ENCODE assay signal across 13 cellular contexts in genomic region chr3:42492508-42493080, GRCh38. TPM values are rescaled to one million over a fixed set of nuclear protein-coding genes. Genes with fewer than 3 reads are reported as not detected.
DNase-seq lines count a peak whose midpoint lies in the region; ATAC-seq and TF ChIP-seq lines count a peak whose summit lies in the region.
"Had no signal": no experiment of that assay in that cellular context is flagged by ENCODE, and none has a peak within 500 bp of the region (broad histone marks: within the 10 kb centered on the region; RNA-seq: fewer than 3 reads in every experiment).

No MANE protein-coding gene starts in this region.

- TF ChIP-seq CTCF in esophagus muscularis mucosa (IDR thresholded peaks at IDR 0.05), result no peak
- TF ChIP-seq CTCF in suprapubic skin (IDR thresholded peaks at IDR 0.05), result no peak

- H3K36me3 ChIP-seq in esophagus muscularis mucosa (no peaks in the 10 kb centered on the region), suprapubic skin (no peaks in the 10 kb centered on the region)

- TF ChIP-seq EP300 in esophagus muscularis mucosa (IDR thresholded peaks at IDR 0.05), result no peak
- TF ChIP-seq EP300 in suprapubic skin (IDR thresholded peaks at IDR 0.05), result no peak

- H3K27me3 ChIP-seq in esophagus muscularis mucosa (peaks cover 0 to 9% (median 0%) of the 10 kb centered on the region in 4 donors), suprapubic skin (no peaks in the 10 kb centered on the region)

- DNase-seq in SIG-M5 treated with dmso at 0.1 percent for 504 hours (lab: John Stamatoyannopoulos, UW; ENCODE audit: unreplicated experiment) (peak; percentile 19), SIG-M5 (lab: John Stamatoyannopoulos, UW) (no peak), OCI-M1 (lab: John Stamatoyannopoulos, UW) (peak; percentile 58), esophagus muscularis mucosa (ENCODE audit: extremely low spot score) (peak; percentile 80), suprapubic skin (ENCODE audit: low spot score in 2 of 2) (peak; percentile 33 to 62), UCSD-AML1 (lab: John Stamatoyannopoulos, UW; ENCODE audit: unreplicated experiment) (no peak)
- DNase-seq in stimulated activated CD4-positive, alpha-beta T cell treated with anti-CD3 and anti-CD28 coated beads, Interleukin-2, amount 100 ng/mL, for 24 hours, result no peak
- DNase-seq: foreskin fibroblast, PC-3, T-helper 2 cell, trophoblast cell had no signal

- H3K27ac ChIP-seq in esophagus muscularis mucosa (replicated peaks in 1 of 4) (no peak overlapping the region), suprapubic skin (no peak overlapping the region)

- intact Hi-C loops in esophagus muscularis mucosa (cut with DNase I), result no loop called here

- no peaks in the 10 kb centered on the region for H3K9me3 ChIP-seq in esophagus muscularis mucosa
- no peaks in the 10 kb centered on the region for H3K9me3 ChIP-seq in suprapubic skin

- H3K4me1 ChIP-seq in esophagus muscularis mucosa (peaks cover 0 to 16% (median 7%) of the 10 kb centered on the region in 4 donors), suprapubic skin (peaks cover 20% of the 10 kb centered on the region)

- TF ChIP-seq POLR2A in esophagus muscularis mucosa (IDR thresholded peaks at IDR 0.05; ENCODE audit: low read depth) (no peak), suprapubic skin (IDR thresholded peaks at IDR 0.05) (no peak)

- no peak for ATAC-seq in GM19023 (IDR thresholded peaks at IDR 0.05; ENCODE audit: unreplicated experiment)
- ATAC-seq: naive thymus-derived CD8-positive, alpha-beta T cell; PC-3 had no signal

- H3K4me3 ChIP-seq in esophagus muscularis mucosa, result no peak overlapping the region
- no peak overlapping the region for H3K4me3 ChIP-seq in suprapubic skin

- 79% methylated on average over 5 of the region's 6 CpGs for WGBS in esophagus muscularis mucosa
- WGBS in suprapubic skin, result 86% methylated on average over 6 of the region's 6 CpGs

RNA-seq across cellular contexts. Expression of gene VIPR1, which starts 9.8 kb away (rescaled TPM):
- total RNA-seq in esophagus muscularis mucosa (1 to 10 TPM; 3.0 to 6.6 (median 4.6) TPM), suprapubic skin (100 to 1,000 TPM in 1 of 4 donors, 10 to 100 TPM in 3; 39.8 to 148 (median 74.3) TPM)

Comparison
In these comparisons a context has a peak if more than half of its experiments do, and no peak if none do; other contexts are left out.
1. DNase-seq: peak in SIG-M5 treated with dmso at 0.1 percent for 504 hours (single experiment), OCI-M1 (single experiment), esophagus muscularis mucosa (single experiment) and suprapubic skin (2 of 2); none in SIG-M5 (single experiment), UCSD-AML1 (single experiment) and stimulated activated CD4-positive, alpha-beta T cell treated with anti-CD3 and anti-CD28 coated beads, Interleukin-2, amount 100 ng/mL, for 24 hours (0 of 2).
2. RNA of gene VIPR1, which starts 9.8 kb away (total RNA-seq): 39.8 to 148 TPM in suprapubic skin; 3.0 to 6.6 TPM in esophagus muscularis mucosa; every median in the first group is over 4 times any median in the second.